Comparison of ENCODE assay signal across 8 cellular contexts in genomic region chr5:178153530-178154340, GRCh38. TPM values are rescaled to one million over a fixed set of nuclear protein-coding genes. Genes with fewer than 3 reads are reported as not detected.
A peak's percentile ranks its signal among the peaks of the same experiment; 100 is the strongest.
DNase-seq lines count a peak whose midpoint lies in the region; ATAC-seq and TF ChIP-seq lines count a peak whose summit lies in the region.

Gene NHP2, minus strand, starts transcription at chr5:178153885. Its CDS starts 68 bp downstream, at chr5:178153817.

- H3K4me1 ChIP-seq in duodenal mucosa (ENCODE audit: control insufficient read depth in 1 of 2, insufficient read depth in 2 of 2, low read length in 2 of 2) (peaks cover 7 to 21% of the 10 kb centered on the region in 2 donors), right lobe of liver (peaks cover 0 to 11% (median 4%) of the 10 kb centered on the region in 4 donors)

- no peaks in the 10 kb centered on the region for H3K27me3 Mint-ChIP-seq in activated CD4-positive, alpha-beta memory T cell treated with anti-CD3 and anti-CD28 coated beads for 36 hours

- peak within 1 kb of the TSS; percentile 88 for H3K27ac Mint-ChIP-seq in activated CD4-positive, alpha-beta memory T cell treated with anti-CD3 and anti-CD28 coated beads for 36 hours

- peak; percentile 58 for TF ChIP-seq POLR2A in right lobe of liver (IDR thresholded peaks at IDR 0.05)

- intact Hi-C loops in activated CD4-positive, alpha-beta memory T cell treated with anti-CD3 and anti-CD28 coated beads for 36 hours (cut with micrococcal nuclease), result loop anchor here (2.0 to 5.0 kb wide), 2 partner anchors 23 to 49 kb away; partner anchors contain the start of genes HNRNPAB and RMND5B
- intact Hi-C loops in right lobe of liver (cut with DNase I), result no loop called here

- H3K27me3 ChIP-seq in duodenal mucosa (ENCODE audit: control insufficient read depth in 1 of 2, insufficient read depth in 2 of 2, low read length in 2 of 2) (no peaks in the 10 kb centered on the region), right lobe of liver (no peaks in the 10 kb centered on the region)

- peak within 1 kb of the TSS; percentile 73 to 80 for H3K4me3 ChIP-seq in duodenal mucosa (ENCODE audit: low read depth in 1 of 2, low read length in 2 of 2)
- peak within 1 kb of the TSS; percentile 60 to 83 (median 76) for H3K4me3 ChIP-seq in right lobe of liver

- peaks cover 6 to 28% of the 10 kb centered on the region in 2 donors for H3K36me3 ChIP-seq in duodenal mucosa (ENCODE audit: control insufficient read depth in 1 of 2, insufficient read depth in 2 of 2, low read length in 2 of 2)
- peaks cover 0 to 22% (median 9%) of the 10 kb centered on the region in 4 donors for H3K36me3 ChIP-seq in right lobe of liver

- peak within 1 kb of the TSS; percentile 93 for H3K4me3 Mint-ChIP-seq in activated CD4-positive, alpha-beta memory T cell treated with anti-CD3 and anti-CD28 coated beads for 36 hours

- POLR2A ChIA-PET in activated CD4-positive, alpha-beta memory T cell treated with anti-CD3 and anti-CD28 coated beads for 36 hours (lab: Charles Lee), result interaction anchor here (1.5 to 2.7 kb wide), 4 partner anchors 18 to 51 kb away, joined by 8 to 12 read pairs (median 10); partner anchors contain the start of genes HNRNPAB and RMND5B

- ATAC-seq in GM19438 (IDR thresholded peaks at IDR 0.05; ENCODE audit: low read depth, unreplicated experiment) (peak; percentile 100), HG03575 (IDR thresholded peaks at IDR 0.05; ENCODE audit: extremely low read depth, insufficient number of reproducible peaks, low FRiP score, unreplicated experiment) (peak; percentile 90), right lobe of liver (peak; percentile 99)

- H3K9ac ChIP-seq in duodenal mucosa (ENCODE audit: low read depth in 1 of 2, low read length in 2 of 2), result peak within 1 kb of the TSS; percentile 12 to 58

- peaks cover 48% of the 10 kb centered on the region for H3K4me1 Mint-ChIP-seq in activated CD4-positive, alpha-beta memory T cell treated with anti-CD3 and anti-CD28 coated beads for 36 hours (ENCODE audit: low read depth)

- H3K27ac ChIP-seq in duodenal mucosa (ENCODE audit: low read depth, low read length) (no peak within 1 kb of the TSS), right lobe of liver (peak within 1 kb of the TSS; percentile 37 to 56 (median 51))

- TF ChIP-seq CTCF in right lobe of liver (IDR thresholded peaks at IDR 0.05), result no peak

- H3K9me3 ChIP-seq in duodenal mucosa (ENCODE audit: control insufficient read depth in 1 of 2, low read length in 2 of 2), result no peaks in the 10 kb centered on the region
- no peaks in the 10 kb centered on the region for H3K9me3 ChIP-seq in right lobe of liver

- peaks cover 26% of the 10 kb centered on the region for H3K36me3 Mint-ChIP-seq in activated CD4-positive, alpha-beta memory T cell treated with anti-CD3 and anti-CD28 coated beads for 36 hours

- WGBS in right lobe of liver (ENCODE audit: insufficient coverage, low coverage, low lambda C conversion rate, missing lambda C conversion rate), result under 1% methylated on average over 59 of the region's 68 CpGs

- DNase-seq in CD1c-positive myeloid dendritic cell (ENCODE audit: extremely low spot score) (peak; percentile 99), NCI-H82 treated with DMSO at 0.1 percent for 48 hours (lab: John Stamatoyannopoulos, UW; ENCODE audit: unreplicated experiment) (peak; percentile 92), right lobe of liver (peak; percentile 98 to 99 (median 99))
- peak; percentile 99 for DNase-seq in activated CD4-positive, alpha-beta memory T cell treated with anti-CD3 and anti-CD28 coated beads for 36 hours
- DNase-seq in stimulated activated CD4-positive, alpha-beta T cell treated with anti-CD3 and anti-CD28 coated beads, Interleukin-4, amount 100 ng/mL, for 4 hours, result peak; percentile 97 to 98

- no peaks in the 10 kb centered on the region for H3K9me3 Mint-ChIP-seq in activated CD4-positive, alpha-beta memory T cell treated with anti-CD3 and anti-CD28 coated beads for 36 hours

- CTCF ChIA-PET in activated CD4-positive, alpha-beta memory T cell treated with anti-CD3 and anti-CD28 coated beads for 36 hours (lab: Charles Lee), result interaction anchor here (0.6 to 3.1 kb wide), 6 partner anchors 10 to 1471 kb away, joined by 3 to 20 read pairs (median 4); no protein-coding TSS in a partner anchor

RNA-seq across cellular contexts. Expression of gene NHP2, which starts in this region (rescaled TPM):
- total RNA-seq in activated CD4-positive, alpha-beta memory T cell treated with anti-CD3 and anti-CD28 coated beads for 36 hours, result 100 to 1,000 TPM; 231 to 246 TPM
- 100 to 1,000 TPM in 2 of 6 experiments, 10 to 100 TPM in 4; 35.5 to 174 (median 43.9) TPM for total RNA-seq in right lobe of liver
